Comparison of ENCODE assay signal across 19 cellular contexts in the genomic region with DNA sequence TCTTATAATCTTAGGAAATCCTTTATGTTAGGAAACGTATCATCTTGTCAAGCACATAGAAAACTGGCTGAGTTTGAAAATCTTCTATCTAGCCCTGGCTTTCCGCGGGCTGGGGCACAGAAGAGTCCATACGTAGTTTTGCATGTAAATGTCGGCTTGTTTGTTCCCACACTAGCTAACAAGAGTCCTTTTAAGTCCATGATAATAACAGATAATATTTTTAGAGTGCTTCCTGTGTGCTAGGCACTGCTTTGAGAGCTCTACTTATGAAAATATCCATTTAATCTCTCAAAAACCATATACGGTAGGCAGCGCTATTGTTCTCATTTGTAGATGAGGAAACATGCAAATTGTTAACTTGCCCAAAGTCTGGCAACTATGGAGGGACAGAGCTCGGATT. TPM values are rescaled to one million over a fixed set of nuclear protein-coding genes. Genes with fewer than 3 reads are reported as not detected.
A peak's percentile ranks its signal among the peaks of the same experiment; 100 is the strongest.
DNase-seq lines count a peak whose midpoint lies in the region; ATAC-seq and TF ChIP-seq lines count a peak whose summit lies in the region.
"Had no signal": no experiment of that assay in that cellular context is flagged by ENCODE, and none has a peak within 500 bp of the region (broad histone marks: within the 10 kb centered on the region; RNA-seq: fewer than 3 reads in every experiment).

No MANE protein-coding gene starts in this region.

- no peaks in the 10 kb centered on the region for H3K4me1 ChIP-seq in A673 (ENCODE audit: insufficient read depth, low read length, poor library complexity, severe bottlenecking)
- H3K4me1 ChIP-seq in CD8-positive, alpha-beta memory T cell (ENCODE audit: insufficient read depth, low read length) = peaks cover 96% of the 10 kb centered on the region
- no peaks in the 10 kb centered on the region for H3K4me1 ChIP-seq in foreskin keratinocyte
- H3K4me1 ChIP-seq: HAP-1, testis had no signal

- TF ChIP-seq CTCF in A673 (conservative IDR thresholded peaks at IDR 0.05; ENCODE audit: low read depth, low read length) (no peak), foreskin keratinocyte (conservative IDR thresholded peaks at IDR 0.05) (no peak)

- peak; percentile 2 for DNase-seq in A673 (ENCODE audit: low spot score)
- DNase-seq in CD8-positive, alpha-beta memory T cell = peak in 3 of 5 donors; percentile 52 to 74 (median 61)
- no peak for DNase-seq in activated CD4-positive, alpha-beta memory T cell treated with anti-CD3 and anti-CD28 coated beads for 36 hours
- no peak for DNase-seq in effector memory CD8-positive, alpha-beta T cell
- no peak for DNase-seq in NCI-H1092 treated with DMSO at 0.1 percent for 48 hours (lab: John Stamatoyannopoulos, UW)
- no peak for DNase-seq in foreskin keratinocyte
- no peak for DNase-seq in NCI-H2081 treated with DMSO at 0.1 percent for 48 hours (lab: John Stamatoyannopoulos, UW)
- DNase-seq: adrenal gland; effector CD8-positive, alpha-beta T cell; heart right ventricle; mesenchymal stem cell; NCI-H1930; NCI-H524 treated with DMSO at 0.1 percent for 48 hours; testis had no signal

- POLR2A ChIA-PET in A673 (lab: Charles Lee; ENCODE audit: low non-redundant PET) = no interaction called here
- POLR2A ChIA-PET in CD8-positive, alpha-beta memory T cell (lab: Charles Lee) = interaction anchor here (0.6 to 9.9 kb wide), 7 partner anchors 13 to 95 kb away, joined by 3 to 135 read pairs (median 4); no protein-coding TSS in a partner anchor
- POLR2A ChIA-PET in activated CD4-positive, alpha-beta memory T cell treated with anti-CD3 and anti-CD28 coated beads for 36 hours (lab: Charles Lee) = interaction anchor here (1.0 to 6.6 kb wide), 9 partner anchors 9 to 34 kb away, joined by 3 to 50 read pairs (median 6); no protein-coding TSS in a partner anchor

- H3K36me3 Mint-ChIP-seq in CD8-positive, alpha-beta memory T cell = peaks cover under 1 to 46% (median 31%) of the 10 kb centered on the region in 3 donors
- H3K36me3 Mint-ChIP-seq in activated CD4-positive, alpha-beta memory T cell treated with anti-CD3 and anti-CD28 coated beads for 36 hours = peaks cover 6% of the 10 kb centered on the region
- peaks cover 36% of the 10 kb centered on the region for H3K36me3 Mint-ChIP-seq in effector memory CD8-positive, alpha-beta T cell (ENCODE audit: insufficient read depth)

- H3K9me3 ChIP-seq in A673 (ENCODE audit: low read depth, low read length, poor library complexity, severe bottlenecking) = no peaks in the 10 kb centered on the region
- H3K9me3 ChIP-seq in CD8-positive, alpha-beta memory T cell (ENCODE audit: low read length) = no peaks in the 10 kb centered on the region
- H3K9me3 ChIP-seq: adrenal gland, HAP-1, heart right ventricle, testis had no signal

- peak overlapping the region; percentile 60 to 84 (median 74) for H3K4me3 Mint-ChIP-seq in CD8-positive, alpha-beta memory T cell
- H3K4me3 Mint-ChIP-seq in activated CD4-positive, alpha-beta memory T cell treated with anti-CD3 and anti-CD28 coated beads for 36 hours = peak overlapping the region; percentile 63
- peak overlapping the region; percentile 63 to 69 for H3K4me3 Mint-ChIP-seq in effector memory CD8-positive, alpha-beta T cell
- H3K4me3 Mint-ChIP-seq: neural crest cell had no signal

- CTCF ChIA-PET in A673 (lab: Charles Lee) = no interaction called here
- CTCF ChIA-PET in CD8-positive, alpha-beta memory T cell (lab: Charles Lee) = interaction anchor here (0.7 to 17.8 kb wide), 13 partner anchors 9 to 369 kb away, joined by 3 to 263 read pairs (median 4); no protein-coding TSS in a partner anchor
- CTCF ChIA-PET in activated CD4-positive, alpha-beta memory T cell treated with anti-CD3 and anti-CD28 coated beads for 36 hours (lab: Charles Lee) = interaction anchor here (0.7 to 5.9 kb wide), 12 partner anchors 8 to 104 kb away, joined by 3 to 38 read pairs (median 8); no protein-coding TSS in a partner anchor

- no peaks in the 10 kb centered on the region for H3K36me3 ChIP-seq in A673 (ENCODE audit: insufficient read depth, low read length, poor library complexity, severe bottlenecking)
- peaks cover 4% of the 10 kb centered on the region for H3K36me3 ChIP-seq in CD8-positive, alpha-beta memory T cell (ENCODE audit: insufficient read depth, low read length)
- H3K36me3 ChIP-seq: adrenal gland, cardiac muscle cell, HAP-1, heart right ventricle had no signal

- H3K27me3 ChIP-seq in A673 (replicated peaks; ENCODE audit: insufficient read depth, low read depth, low read length, poor library complexity) = no peaks in the 10 kb centered on the region
- no peaks in the 10 kb centered on the region for H3K27me3 ChIP-seq in CD8-positive, alpha-beta memory T cell (ENCODE audit: insufficient read depth, low read length, poor library complexity, severe bottlenecking)
- no peaks in the 10 kb centered on the region for H3K27me3 ChIP-seq in foreskin keratinocyte
- H3K27me3 ChIP-seq: adrenal gland, cardiac muscle cell, testis had no signal

- no TSS peak for BruUV-seq in A673 (replicated peaks; lab: Mats Ljungman, UMichigan)

- peaks cover 93 to 100% (median 99%) of the 10 kb centered on the region in 3 donors for H3K4me1 Mint-ChIP-seq in CD8-positive, alpha-beta memory T cell
- peaks cover 97% of the 10 kb centered on the region for H3K4me1 Mint-ChIP-seq in activated CD4-positive, alpha-beta memory T cell treated with anti-CD3 and anti-CD28 coated beads for 36 hours (ENCODE audit: low read depth)
- peaks cover 69 to 85% of the 10 kb centered on the region in 2 donors for H3K4me1 Mint-ChIP-seq in effector memory CD8-positive, alpha-beta T cell (ENCODE audit: low read depth in 2 of 2)
- H3K4me1 Mint-ChIP-seq: neural crest cell had no signal

- no peaks in the 10 kb centered on the region for H3K9me3 Mint-ChIP-seq in CD8-positive, alpha-beta memory T cell
- no peaks in the 10 kb centered on the region for H3K9me3 Mint-ChIP-seq in activated CD4-positive, alpha-beta memory T cell treated with anti-CD3 and anti-CD28 coated beads for 36 hours
- peaks cover 0 to 6% of the 10 kb centered on the region in 2 donors for H3K9me3 Mint-ChIP-seq in effector memory CD8-positive, alpha-beta T cell

- H3K4me3 ChIP-seq in A673 (ENCODE audit: low read depth, low read length, poor library complexity, severe bottlenecking) = no peak overlapping the region
- peak overlapping the region; percentile 5 for H3K4me3 ChIP-seq in CD8-positive, alpha-beta memory T cell (ENCODE audit: low read length)
- H3K4me3 ChIP-seq: adrenal gland, cardiac muscle cell, HAP-1, SK-N-MC, testis had no signal

- H3K27me3 Mint-ChIP-seq in CD8-positive, alpha-beta memory T cell = no peaks in the 10 kb centered on the region
- H3K27me3 Mint-ChIP-seq in activated CD4-positive, alpha-beta memory T cell treated with anti-CD3 and anti-CD28 coated beads for 36 hours = no peaks in the 10 kb centered on the region
- H3K27me3 Mint-ChIP-seq in effector memory CD8-positive, alpha-beta T cell = no peaks in the 10 kb centered on the region

- peak overlapping the region; percentile 77 to 97 (median 93) for H3K27ac Mint-ChIP-seq in CD8-positive, alpha-beta memory T cell
- H3K27ac Mint-ChIP-seq in activated CD4-positive, alpha-beta memory T cell treated with anti-CD3 and anti-CD28 coated beads for 36 hours = peak overlapping the region; percentile 88
- peak overlapping the region; percentile 82 to 94 for H3K27ac Mint-ChIP-seq in effector memory CD8-positive, alpha-beta T cell

- peak; percentile 14 for ATAC-seq in effector memory CD8-positive, alpha-beta T cell (replicated peaks)
- no peak for ATAC-seq in HG02759 (IDR thresholded peaks at IDR 0.05; ENCODE audit: unreplicated experiment)
- no peak for ATAC-seq in foreskin keratinocyte
- ATAC-seq: heart right ventricle had no signal

- H3K27ac ChIP-seq in A673 (ENCODE audit: low read depth, low read length, poor library complexity, severe bottlenecking) = no peak overlapping the region
- H3K27ac ChIP-seq in CD8-positive, alpha-beta memory T cell (ENCODE audit: low read depth, low read length) = no peak overlapping the region
- H3K27ac ChIP-seq in foreskin keratinocyte = no peak overlapping the region
- H3K27ac ChIP-seq: adrenal gland, cardiac muscle cell, SK-N-MC, testis had no signal

- intact Hi-C loops in A673 (cut with micrococcal nuclease; ENCODE audit: unreplicated experiment) = no loop called here
- intact Hi-C loops in activated CD4-positive, alpha-beta memory T cell treated with anti-CD3 and anti-CD28 coated beads for 36 hours (cut with micrococcal nuclease) = loop anchor here (10.0 kb wide), 2 partner anchors 1046 to 1226 kb away; no protein-coding TSS in a partner anchor

RNA-seq across cellular contexts. Expression of gene FYB1, which starts 40.5 kb away (rescaled TPM):
- total RNA-seq in A673 (2021) (not detected in 2 replicates), foreskin keratinocyte (not detected in 2 replicates)
- total RNA-seq in CD8-positive, alpha-beta memory T cell = 10 to 100 TPM; 75.9 to 84.2 TPM
- polyA plus RNA-seq in CD8-positive, alpha-beta memory T cell = 282 TPM
- total RNA-seq in activated CD4-positive, alpha-beta memory T cell treated with anti-CD3 and anti-CD28 coated beads for 36 hours = 100 to 1,000 TPM; 105 to 106 TPM
- polyA plus RNA-seq in foreskin keratinocyte = not detected in 2 replicates
- total RNA-seq: cardiac muscle cell, neural crest cell had no signal
- polyA plus RNA-seq: cardiac muscle cell had no signal

Comparison
In these comparisons a context has a peak if more than half of its experiments do, and no peak if none do; other contexts are left out.
1. DNase-seq: peak in A673 (single experiment) and CD8-positive, alpha-beta memory T cell (3 of 5); none in activated CD4-positive, alpha-beta memory T cell treated with anti-CD3 and anti-CD28 coated beads for 36 hours (single experiment), effector memory CD8-positive, alpha-beta T cell (0 of 3), NCI-H1092 treated with DMSO at 0.1 percent for 48 hours (single experiment), foreskin keratinocyte (0 of 2) and NCI-H2081 treated with DMSO at 0.1 percent for 48 hours (single experiment).
2. RNA of gene FYB1, which starts 40.5 kb away (total RNA-seq): 105 to 106 TPM in activated CD4-positive, alpha-beta memory T cell treated with anti-CD3 and anti-CD28 coated beads for 36 hours and 75.9 to 84.2 TPM in CD8-positive, alpha-beta memory T cell; not detected in A673 and not detected in foreskin keratinocyte; every median in the first group is over 10 times any median in the second.
3. Peak in every context shown above with its lines, with median percentiles within 50 percentile points of each other: H3K27ac Mint-ChIP-seq and H3K4me3 Mint-ChIP-seq.